17 cellular contexts compared by ENCODE assay signal in the genomic region with DNA sequence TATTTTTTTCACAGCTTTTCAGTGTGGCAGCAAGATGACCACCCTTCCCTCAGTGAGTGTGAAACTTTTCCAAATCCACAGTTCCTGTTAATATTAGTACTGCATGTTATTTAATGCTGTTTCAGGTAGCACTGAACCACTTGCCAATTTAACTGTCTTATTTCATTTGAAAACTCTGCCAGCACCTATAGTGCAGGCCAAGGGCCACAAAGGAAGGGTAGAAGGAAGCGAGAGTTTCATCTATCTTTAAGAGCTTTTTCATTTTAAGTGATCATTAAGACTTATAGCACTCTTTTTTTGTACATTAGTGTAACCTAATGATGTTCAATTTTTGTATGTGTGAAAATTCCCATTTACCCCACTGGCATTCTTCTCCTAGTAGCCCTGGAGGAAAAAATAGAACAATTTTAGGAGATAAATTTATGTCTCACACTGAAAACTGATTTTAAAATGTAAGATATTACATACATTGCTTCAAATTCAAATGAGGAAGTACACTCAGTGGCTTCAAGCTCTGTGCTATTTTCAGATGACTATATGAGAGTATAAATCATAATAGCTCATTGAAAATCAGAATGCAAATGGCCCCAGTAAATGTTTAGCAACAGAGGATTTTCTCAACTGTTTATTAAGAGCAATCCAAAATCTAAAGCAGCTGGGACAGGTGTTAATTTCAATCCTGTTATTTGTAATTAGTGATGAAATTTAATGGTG.
DNase-seq lines count a peak whose midpoint lies in the region; ATAC-seq and TF ChIP-seq lines count a peak whose summit lies in the region.
"Had no signal": no experiment of that assay in that cellular context is flagged by ENCODE, and none has a peak within 500 bp of the region (broad histone marks: within the 10 kb centered on the region; RNA-seq: fewer than 3 reads in every experiment).

No MANE protein-coding gene starts in this region.

- no peak overlapping the region for H3K4me3 Mint-ChIP-seq in activated naive CD4-positive, alpha-beta T cell treated with anti-CD3 and anti-CD28 coated beads, Interleukin-2, amount 10 ng/mL, durations not matched to agents 7 days and 5 days
- H3K4me3 Mint-ChIP-seq: activated CD4-positive, alpha-beta T cell treated with anti-CD3 and anti-CD28 coated beads, Interleukin-2, amount 10 ng/mL, durations not matched to agents 24 days and 14 days; activated naive CD8-positive, alpha-beta T cell treated with anti-CD3 and anti-CD28 coated beads for 36 hours; B cell; endodermal cell; natural killer cell had no signal

- H3K27me3 ChIP-seq in OCI-LY3 (ENCODE audit: low read depth, low read length) (no peaks in the 10 kb centered on the region), BE2C (no peaks in the 10 kb centered on the region)

- no peaks in the 10 kb centered on the region for H3K9me3 Mint-ChIP-seq in activated naive CD4-positive, alpha-beta T cell treated with anti-CD3 and anti-CD28 coated beads, Interleukin-2, amount 10 ng/mL, durations not matched to agents 7 days and 5 days
- H3K9me3 Mint-ChIP-seq: activated CD4-positive, alpha-beta T cell treated with anti-CD3 and anti-CD28 coated beads, Interleukin-2, amount 10 ng/mL, durations not matched to agents 24 days and 14 days; activated naive CD8-positive, alpha-beta T cell treated with anti-CD3 and anti-CD28 coated beads for 36 hours; endodermal cell had no signal

- H3K4me2 ChIP-seq in OCI-LY3 (ENCODE audit: low read length): peak overlapping the region; percentile 51

- H3K27me3 Mint-ChIP-seq in activated naive CD4-positive, alpha-beta T cell treated with anti-CD3 and anti-CD28 coated beads, Interleukin-2, amount 10 ng/mL, durations not matched to agents 7 days and 5 days: no peaks in the 10 kb centered on the region
- H3K27me3 Mint-ChIP-seq: activated CD4-positive, alpha-beta T cell treated with anti-CD3 and anti-CD28 coated beads, Interleukin-2, amount 10 ng/mL, durations not matched to agents 24 days and 14 days; activated naive CD8-positive, alpha-beta T cell treated with anti-CD3 and anti-CD28 coated beads for 36 hours; B cell had no signal

- no peaks in the 10 kb centered on the region for H4K20me1 ChIP-seq in OCI-LY3 (ENCODE audit: insufficient read depth, low read length)

- peak overlapping the region; percentile 7; the same call in 1 of the 2 replicates for H3K9ac ChIP-seq in OCI-LY3 (ENCODE audit: low read length)

- H3K4me3 ChIP-seq in OCI-LY3 (ENCODE audit: low read length) (no peak overlapping the region), BE2C (ENCODE audit: low read depth, low read length) (no peak overlapping the region)
- H3K4me3 ChIP-seq: left ventricle myocardium inferior, prostate gland had no signal

- H3K36me3 ChIP-seq in OCI-LY3 (replicated peaks; ENCODE audit: low read depth, low read length) (no peaks in the 10 kb centered on the region), BE2C (no peaks in the 10 kb centered on the region)
- H3K36me3 ChIP-seq: left ventricle myocardium inferior, prostate gland had no signal

- CTCF ChIA-PET in activated naive CD4-positive, alpha-beta T cell treated with anti-CD3 and anti-CD28 coated beads, Interleukin-2, amount 10 ng/mL, durations not matched to agents 7 days and 5 days (lab: Charles Lee): interaction anchor here (1.3 kb wide), 1 partner anchor 186 kb away, joined by 4 read pairs; no protein-coding TSS in a partner anchor

- DNase-seq in activated naive CD4-positive, alpha-beta T cell treated with anti-CD3 and anti-CD28 coated beads, Interleukin-2, amount 10 ng/mL, durations not matched to agents 7 days and 5 days: no peak
- DNase-seq in BE2C (no peak), HUDEP-2 (lab: John Stamatoyannopoulos, UW; ENCODE audit: unreplicated experiment in 76 of 76) (no peak)
- DNase-seq: activated CD4-positive, alpha-beta T cell treated with anti-CD3 and anti-CD28 coated beads, Interleukin-2, amount 10 ng/mL, durations not matched to agents 24 days and 14 days; activated naive CD8-positive, alpha-beta T cell treated with anti-CD3 and anti-CD28 coated beads for 36 hours; endodermal cell; left ventricle myocardium inferior; natural killer cell; NCI-H774; Right ventricle myocardium superior had no signal

- no peak overlapping the region for H2AFZ ChIP-seq in OCI-LY3 (ENCODE audit: low read depth, low read length)

- no peaks in the 10 kb centered on the region for H3K36me3 Mint-ChIP-seq in activated naive CD4-positive, alpha-beta T cell treated with anti-CD3 and anti-CD28 coated beads, Interleukin-2, amount 10 ng/mL, durations not matched to agents 7 days and 5 days
- H3K36me3 Mint-ChIP-seq: activated naive CD8-positive, alpha-beta T cell treated with anti-CD3 and anti-CD28 coated beads for 36 hours; natural killer cell had no signal

- ATAC-seq in GM18858 (IDR thresholded peaks at IDR 0.05; ENCODE audit: unreplicated experiment) (peak; percentile 47), GM21390 (IDR thresholded peaks at IDR 0.05; ENCODE audit: unreplicated experiment) (peak; percentile 59), HG03025 (IDR thresholded peaks at IDR 0.05; ENCODE audit: low FRiP score, unreplicated experiment) (peak; percentile 79), HG02678 (IDR thresholded peaks at IDR 0.05; ENCODE audit: unreplicated experiment) (no peak)
- ATAC-seq: natural killer cell had no signal

- no peaks in the 10 kb centered on the region for H3K4me1 Mint-ChIP-seq in activated naive CD4-positive, alpha-beta T cell treated with anti-CD3 and anti-CD28 coated beads, Interleukin-2, amount 10 ng/mL, durations not matched to agents 7 days and 5 days
- H3K4me1 Mint-ChIP-seq: activated CD4-positive, alpha-beta T cell treated with anti-CD3 and anti-CD28 coated beads, Interleukin-2, amount 10 ng/mL, durations not matched to agents 24 days and 14 days; activated naive CD8-positive, alpha-beta T cell treated with anti-CD3 and anti-CD28 coated beads for 36 hours; natural killer cell had no signal

- H3K9me3 ChIP-seq in OCI-LY3 (ENCODE audit: insufficient read depth, low read length) (no peaks in the 10 kb centered on the region), BE2C (no peaks in the 10 kb centered on the region)
- H3K9me3 ChIP-seq: prostate gland had no signal

- H3K79me2 ChIP-seq in OCI-LY3 (ENCODE audit: low read length): no peaks in the 10 kb centered on the region

- H3K4me1 ChIP-seq in OCI-LY3 (ENCODE audit: low read length) (peaks cover 25% of the 10 kb centered on the region), BE2C (no peaks in the 10 kb centered on the region)
- H3K4me1 ChIP-seq: left ventricle myocardium inferior, prostate gland had no signal

- H3K27ac Mint-ChIP-seq in activated naive CD4-positive, alpha-beta T cell treated with anti-CD3 and anti-CD28 coated beads, Interleukin-2, amount 10 ng/mL, durations not matched to agents 7 days and 5 days: no peak overlapping the region
- H3K27ac Mint-ChIP-seq: activated CD4-positive, alpha-beta T cell treated with anti-CD3 and anti-CD28 coated beads, Interleukin-2, amount 10 ng/mL, durations not matched to agents 24 days and 14 days; activated naive CD8-positive, alpha-beta T cell treated with anti-CD3 and anti-CD28 coated beads for 36 hours; B cell; endodermal cell; natural killer cell had no signal

- peak overlapping the region; percentile 71 for H3K27ac ChIP-seq in OCI-LY3 (ENCODE audit: low read length)
- H3K27ac ChIP-seq: left ventricle myocardium inferior, prostate gland had no signal

- TF ChIP-seq CTCF in OCI-LY3 (IDR thresholded peaks at IDR 0.05; ENCODE audit: low read depth, low read length): no peak
- TF ChIP-seq CTCF in BE2C (IDR thresholded peaks at IDR 0.05; ENCODE audit: low read depth, low read length): no peak
